Comparison of ENCODE assay signal across 33 cellular contexts in genomic region chr15:39942753-39943150, GRCh38. TPM values are rescaled to one million over a fixed set of nuclear protein-coding genes. Genes with fewer than 3 reads are reported as not detected.
DNase-seq lines count a peak whose midpoint lies in the region; ATAC-seq and TF ChIP-seq lines count a peak whose summit lies in the region.
"Had no signal": no experiment of that assay in that cellular context is flagged by ENCODE, and none has a peak within 500 bp of the region (broad histone marks: within the 10 kb centered on the region; RNA-seq: fewer than 3 reads in every experiment).

No MANE protein-coding gene starts in this region.

- peaks cover 13% of the 10 kb centered on the region; the same call in 1 of the 2 replicates for H3K9me3 Mint-ChIP-seq in HFFc6
- H3K9me3 Mint-ChIP-seq in WTC11, result 0 out of 2 replicates have a peak, but pooled peaks cover 3% of the 10 kb centered on the region
- H3K9me3 Mint-ChIP-seq: activated naive CD4-positive, alpha-beta T cell treated with anti-CD3 and anti-CD28 coated beads, Interleukin-2, amount 50 U/mL, for 24 hours; effector memory CD8-positive, alpha-beta T cell; naive thymus-derived CD4-positive, alpha-beta T cell had no signal

- in situ Hi-C loops in G401 (cut with HindIII; ENCODE audit: low sequenced_read_pairs), result no loop called here

- H3K4me1 ChIP-seq in ACC112 (ENCODE audit: control insufficient read depth, insufficient read depth, low read length, unreplicated experiment), result peaks cover 60% of the 10 kb centered on the region
- H3K4me1 ChIP-seq in mesodermal cell (ENCODE audit: control insufficient read depth, insufficient read depth, low read length, poor library complexity, severe bottlenecking), result peaks cover 36% of the 10 kb centered on the region
- H3K4me1 ChIP-seq: HAP-1 had no signal

- WGBS in mesodermal cell (ENCODE audit: insufficient coverage in 2 of 2), 2 experiments, result 94 to 100% methylated on average over 2 of the region's 3 CpGs

- peaks cover 36% of the 10 kb centered on the region for H3K79me2 ChIP-seq in ACC112 (ENCODE audit: control insufficient read depth, insufficient read depth, low read length, unreplicated experiment)

- CTCF ChIA-PET in WTC11 (lab: Charles Lee), result interaction anchor here (0.7 to 1.3 kb wide), 2 partner anchors 36 to 55 kb away, joined by 3 to 6 read pairs; no protein-coding TSS in a partner anchor

- peak; percentile 67 for ATAC-seq in WTC11
- ATAC-seq: effector memory CD8-positive, alpha-beta T cell; heart right ventricle; naive thymus-derived CD4-positive, alpha-beta T cell; psoas muscle; sciatic nerve had no signal

- no peaks in the 10 kb centered on the region for H3K27me3 ChIP-seq in ACC112 (ENCODE audit: insufficient read depth, low read length)
- H3K27me3 ChIP-seq: BE2C, heart right ventricle, thyroid gland, vagina had no signal

- H3K4me3 ChIP-seq in ACC112 (ENCODE audit: low read depth, low read length) (no peak overlapping the region), mesodermal cell (ENCODE audit: extremely low read depth, insufficient read depth, low read length, poor library complexity, severe bottlenecking) (no peak overlapping the region)
- H3K4me3 ChIP-seq: HAP-1, heart right ventricle, psoas muscle, thyroid gland, vagina had no signal

- H2AFZ ChIP-seq in ACC112 (ENCODE audit: low read length, unreplicated experiment), result no peak overlapping the region

- H3K36me3 Mint-ChIP-seq in HFFc6 (ENCODE audit: low read depth) (peaks cover 71% of the 10 kb centered on the region), WTC11 (peaks cover 64% of the 10 kb centered on the region)

- H3K4me1 Mint-ChIP-seq in HFFc6 (ENCODE audit: low read depth) (peaks cover 91% of the 10 kb centered on the region), WTC11 (peaks cover 28% of the 10 kb centered on the region)

- H3K36me3 ChIP-seq in ACC112 (ENCODE audit: insufficient read depth, low read length), result peaks cover 62% of the 10 kb centered on the region
- H3K36me3 ChIP-seq in mesodermal cell (ENCODE audit: control insufficient read depth, insufficient read depth, low read length), result peaks cover 83% of the 10 kb centered on the region

- H3K27me3 Mint-ChIP-seq in HFFc6 (ENCODE audit: insufficient read depth) (no peaks in the 10 kb centered on the region), WTC11 (ENCODE audit: low read depth) (no peaks in the 10 kb centered on the region)
- H3K27me3 Mint-ChIP-seq: activated naive CD4-positive, alpha-beta T cell treated with anti-CD3 and anti-CD28 coated beads, Interleukin-2, amount 50 U/mL, for 24 hours; effector memory CD8-positive, alpha-beta T cell; naive thymus-derived CD4-positive, alpha-beta T cell had no signal

- peak overlapping the region; percentile 69 for H3K4me3 Mint-ChIP-seq in HFFc6
- no peak overlapping the region for H3K4me3 Mint-ChIP-seq in WTC11
- H3K4me3 Mint-ChIP-seq: activated naive CD4-positive, alpha-beta T cell treated with anti-CD3 and anti-CD28 coated beads, Interleukin-2, amount 50 U/mL, for 24 hours; effector memory CD8-positive, alpha-beta T cell; naive thymus-derived CD4-positive, alpha-beta T cell had no signal

- DNase-seq in HFFc6 (no peak), WTC11 (ENCODE audit: low spot score) (no peak), germinal center (ENCODE audit: low spot score) (no peak), OCI-M2 (lab: John Stamatoyannopoulos, UW; ENCODE audit: unreplicated experiment) (no peak), G401 (ENCODE audit: low spot score) (no peak)
- DNase-seq in central memory CD4-positive, alpha-beta T cell, result no peak
- DNase-seq: activated CD4-positive, alpha-beta T cell treated with anti-CD3 and anti-CD28 coated beads for 48 hours; activated CD8-positive, alpha-beta memory T cell treated with anti-CD3 and anti-CD28 coated beads for 24 hours; activated T-cell treated with anti-CD3 and anti-CD28 coated beads for 4 hours; amygdala; BE2C; effector memory CD8-positive, alpha-beta T cell; heart right ventricle; Karpas-422; naive thymus-derived CD4-positive, alpha-beta T cell; NCI-H1417 treated with DMSO at 0.1 percent for 48 hours; NCI-H2171; NCI-H524 treated with DMSO at 0.1 percent for 48 hours; NK-92 treated with Interleukin-12 subunit alpha and Interleukin-12 subunit beta, amount 100 ng/mL, for 24 hours; psoas muscle; SHP77; stimulated activated CD4-positive, alpha-beta T cell treated with anti-CD3 and anti-CD28 coated beads, Interleukin-4, amount 100 ng/mL, for 1 hour; SW 1271; T1000; thyroid gland; WERI-Rb-1 had no signal

- POLR2A ChIA-PET in WTC11 (lab: Charles Lee), result interaction anchor here (0.6 to 0.8 kb wide), 2 partner anchors 9 to 34 kb away, joined by 3 read pairs; partner anchors contain the start of gene EIF2AK4

- peaks cover 9% of the 10 kb centered on the region for H3K9me3 ChIP-seq in mesodermal cell (ENCODE audit: control insufficient read depth, low read length)
- H3K9me3 ChIP-seq: BE2C, HAP-1, heart right ventricle, psoas muscle, thyroid gland, vagina had no signal

- H3K27ac Mint-ChIP-seq in HFFc6 (peak overlapping the region; percentile 89), WTC11 (peak overlapping the region; percentile 60)
- H3K27ac Mint-ChIP-seq: activated naive CD4-positive, alpha-beta T cell treated with anti-CD3 and anti-CD28 coated beads, Interleukin-2, amount 50 U/mL, for 24 hours; effector memory CD8-positive, alpha-beta T cell; naive thymus-derived CD4-positive, alpha-beta T cell had no signal

- peak overlapping the region; percentile 21; the same call in 1 of the 2 replicates for H3K27ac ChIP-seq in ACC112 (ENCODE audit: low read depth, low read length)
- peak overlapping the region; percentile 58 for H3K27ac ChIP-seq in mesodermal cell (ENCODE audit: low read depth, low read length, severe bottlenecking)
- H3K27ac ChIP-seq: heart right ventricle, HL-60, psoas muscle, thyroid gland, vagina, WERI-Rb-1 had no signal

- TF ChIP-seq CTCF in HFFc6 (IDR thresholded peaks at IDR 0.05) (no peak), WTC11 (IDR thresholded peaks at IDR 0.05) (no peak)

TF ChIP-seq in WTC11, 78 proteins besides CTCF, POLR2A, EP300 and RAD21 (continues in another document):
- TF ChIP-seq, protein P1, sequence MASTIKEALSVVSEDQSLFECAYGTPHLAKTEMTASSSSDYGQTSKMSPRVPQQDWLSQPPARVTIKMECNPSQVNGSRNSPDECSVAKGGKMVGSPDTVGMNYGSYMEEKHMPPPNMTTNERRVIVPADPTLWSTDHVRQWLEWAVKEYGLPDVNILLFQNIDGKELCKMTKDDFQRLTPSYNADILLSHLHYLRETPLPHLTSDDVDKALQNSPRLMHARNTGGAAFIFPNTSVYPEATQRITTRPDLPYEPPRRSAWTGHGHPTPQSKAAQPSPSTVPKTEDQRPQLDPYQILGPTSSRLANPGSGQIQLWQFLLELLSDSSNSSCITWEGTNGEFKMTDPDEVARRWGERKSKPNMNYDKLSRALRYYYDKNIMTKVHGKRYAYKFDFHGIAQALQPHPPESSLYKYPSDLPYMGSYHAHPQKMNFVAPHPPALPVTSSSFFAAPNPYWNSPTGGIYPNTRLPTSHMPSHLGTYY (CRISPR knock-in tag; IDR thresholded peaks at IDR 0.05), result no peak
- TF ChIP-seq NFATC4 (CRISPR knock-in tag; IDR thresholded peaks at IDR 0.05) (no peak), ZNF423 (CRISPR knock-in tag; IDR thresholded peaks at IDR 0.05) (no peak), SMAD3 (CRISPR knock-in tag; IDR thresholded peaks at IDR 0.05; ENCODE audit: borderline replicate concordance) (no peak)
- TF ChIP-seq, protein P2, sequence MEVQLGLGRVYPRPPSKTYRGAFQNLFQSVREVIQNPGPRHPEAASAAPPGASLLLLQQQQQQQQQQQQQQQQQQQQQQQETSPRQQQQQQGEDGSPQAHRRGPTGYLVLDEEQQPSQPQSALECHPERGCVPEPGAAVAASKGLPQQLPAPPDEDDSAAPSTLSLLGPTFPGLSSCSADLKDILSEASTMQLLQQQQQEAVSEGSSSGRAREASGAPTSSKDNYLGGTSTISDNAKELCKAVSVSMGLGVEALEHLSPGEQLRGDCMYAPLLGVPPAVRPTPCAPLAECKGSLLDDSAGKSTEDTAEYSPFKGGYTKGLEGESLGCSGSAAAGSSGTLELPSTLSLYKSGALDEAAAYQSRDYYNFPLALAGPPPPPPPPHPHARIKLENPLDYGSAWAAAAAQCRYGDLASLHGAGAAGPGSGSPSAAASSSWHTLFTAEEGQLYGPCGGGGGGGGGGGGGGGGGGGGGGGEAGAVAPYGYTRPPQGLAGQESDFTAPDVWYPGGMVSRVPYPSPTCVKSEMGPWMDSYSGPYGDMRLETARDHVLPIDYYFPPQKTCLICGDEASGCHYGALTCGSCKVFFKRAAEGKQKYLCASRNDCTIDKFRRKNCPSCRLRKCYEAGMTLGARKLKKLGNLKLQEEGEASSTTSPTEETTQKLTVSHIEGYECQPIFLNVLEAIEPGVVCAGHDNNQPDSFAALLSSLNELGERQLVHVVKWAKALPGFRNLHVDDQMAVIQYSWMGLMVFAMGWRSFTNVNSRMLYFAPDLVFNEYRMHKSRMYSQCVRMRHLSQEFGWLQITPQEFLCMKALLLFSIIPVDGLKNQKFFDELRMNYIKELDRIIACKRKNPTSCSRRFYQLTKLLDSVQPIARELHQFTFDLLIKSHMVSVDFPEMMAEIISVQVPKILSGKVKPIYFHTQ (CRISPR knock-in tag; IDR thresholded peaks at IDR 0.05), result no peak
- TF ChIP-seq, protein P3, sequence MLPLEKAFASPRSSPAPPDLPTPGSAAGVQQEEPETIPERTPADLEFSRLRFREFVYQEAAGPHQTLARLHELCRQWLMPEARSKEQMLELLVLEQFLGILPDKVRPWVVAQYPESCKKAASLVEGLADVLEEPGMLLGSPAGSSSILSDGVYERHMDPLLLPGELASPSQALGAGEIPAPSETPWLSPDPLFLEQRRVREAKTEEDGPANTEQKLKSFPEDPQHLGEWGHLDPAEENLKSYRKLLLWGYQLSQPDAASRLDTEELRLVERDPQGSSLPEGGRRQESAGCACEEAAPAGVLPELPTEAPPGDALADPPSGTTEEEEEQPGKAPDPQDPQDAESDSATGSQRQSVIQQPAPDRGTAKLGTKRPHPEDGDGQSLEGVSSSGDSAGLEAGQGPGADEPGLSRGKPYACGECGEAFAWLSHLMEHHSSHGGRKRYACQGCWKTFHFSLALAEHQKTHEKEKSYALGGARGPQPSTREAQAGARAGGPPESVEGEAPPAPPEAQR (CRISPR knock-in tag; IDR thresholded peaks at IDR 0.05), result no peak

RNA-seq across cellular contexts. Expression of gene EIF2AK4, which starts 8.8 kb away (rescaled TPM):
- total RNA-seq in HFFc6 (2021; fragmentation: NEBNext Ultra II Directional; extraction: Animal tissue kit (Norgen Biotek cat#: 25700)), result 10 to 100 TPM; 85.6 to 94.3 (median 90.1) TPM
- 89.1 to 93.2 TPM (median 90.7 TPM) in 3 replicates for total RNA-seq in WTC11 (2021)
- polyA plus RNA-seq in mesodermal cell (2013, experiment 1 of 2), result 72.0 TPM
- 69.1 TPM for polyA plus RNA-seq in mesodermal cell (2013, experiment 2 of 2)
- 44.1 and 54.8 TPM in 2 replicates for total RNA-seq in G401 (2014; rRNA removed; shearing (Covaris generic))

RNA-seq across cellular contexts. Expression of gene GPR176, which starts 22.7 kb away (rescaled TPM):
- total RNA-seq in HFFc6 (2021; fragmentation: NEBNext Ultra II Directional; extraction: Animal tissue kit (Norgen Biotek cat#: 25700)), result 100 to 1,000 TPM; 151 to 193 (median 169) TPM
- 117 to 131 TPM (median 127 TPM) in 3 replicates for total RNA-seq in WTC11 (2021)
- 7.6 TPM for polyA plus RNA-seq in mesodermal cell (2013, experiment 1 of 2)
- 5.3 TPM for polyA plus RNA-seq in mesodermal cell (2013, experiment 2 of 2)
- 0.98 and 2.0 TPM in 2 replicates for total RNA-seq in G401 (2014; rRNA removed; shearing (Covaris generic))
- polyA plus RNA-seq: naive thymus-derived CD4-positive, alpha-beta T cell had no signal

Comparison
In these comparisons a context has a peak if more than half of its experiments do, and no peak if none do; other contexts are left out.
1. RNA of gene GPR176, which starts 22.7 kb away (total RNA-seq): 151 to 193 TPM in HFFc6 and 117 to 131 TPM in WTC11; 0.98 to 2.0 TPM in G401; every median in the first group is over 10 times any median in the second.